In the genomic region with DNA sequence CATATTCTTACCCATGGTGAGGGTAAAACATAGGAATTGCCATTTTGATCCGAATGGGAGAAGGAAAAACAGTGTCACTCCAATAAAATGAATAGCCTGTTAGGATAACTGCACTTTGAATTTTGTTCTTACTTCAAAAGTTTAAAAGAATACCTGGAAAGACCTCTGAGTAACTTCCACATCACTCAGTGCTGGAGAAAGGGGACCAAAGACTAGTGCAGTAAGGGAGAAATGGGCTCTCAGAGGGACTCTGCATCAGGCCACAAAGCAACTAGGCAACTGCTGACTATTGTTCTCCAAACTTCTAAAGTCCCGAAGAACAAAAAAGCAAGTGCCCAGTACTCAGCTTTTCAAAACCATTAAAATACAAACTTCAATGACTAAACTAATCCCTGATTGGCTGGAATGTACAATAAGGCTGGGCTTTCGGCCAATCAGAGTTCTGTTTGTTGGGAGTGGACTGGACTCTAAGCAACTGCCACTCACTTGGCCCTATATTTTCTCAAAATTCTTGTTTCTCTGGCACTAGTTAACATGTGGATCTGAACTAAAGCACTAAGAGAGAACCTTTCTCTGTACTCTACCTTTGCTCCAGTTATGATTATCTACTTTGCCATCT, we compare ENCODE assay signal across 1 cellular context.
TF ChIP-seq lines count a peak whose summit lies in the region.

No MANE protein-coding gene starts in this region.

TF ChIP-seq in GM12878, 131 proteins besides CTCF, POLR2A, EP300 and RAD21:
- TF ChIP-seq, protein P1, sequence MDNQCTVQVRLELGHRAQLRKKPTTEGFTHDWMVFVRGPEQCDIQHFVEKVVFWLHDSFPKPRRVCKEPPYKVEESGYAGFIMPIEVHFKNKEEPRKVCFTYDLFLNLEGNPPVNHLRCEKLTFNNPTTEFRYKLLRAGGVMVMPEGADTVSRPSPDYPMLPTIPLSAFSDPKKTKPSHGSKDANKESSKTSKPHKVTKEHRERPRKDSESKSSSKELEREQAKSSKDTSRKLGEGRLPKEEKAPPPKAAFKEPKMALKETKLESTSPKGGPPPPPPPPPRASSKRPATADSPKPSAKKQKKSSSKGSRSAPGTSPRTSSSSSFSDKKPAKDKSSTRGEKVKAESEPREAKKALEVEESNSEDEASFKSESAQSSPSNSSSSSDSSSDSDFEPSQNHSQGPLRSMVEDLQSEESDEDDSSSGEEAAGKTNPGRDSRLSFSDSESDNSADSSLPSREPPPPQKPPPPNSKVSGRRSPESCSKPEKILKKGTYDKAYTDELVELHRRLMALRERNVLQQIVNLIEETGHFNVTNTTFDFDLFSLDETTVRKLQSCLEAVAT (IDR thresholded peaks at IDR 0.05): no peak
- TF ChIP-seq HDGF (IDR thresholded peaks at IDR 0.05) (no peak), CHD4 (IDR thresholded peaks at IDR 0.05) (no peak), ZZZ3 (IDR thresholded peaks at IDR 0.05; ENCODE audit: control insufficient read depth, insufficient read length, low read depth) (no peak), KAT2A (conservative IDR thresholded peaks at IDR 0.05; ENCODE audit: control insufficient read depth, low read depth, low read length) (no peak), NR2F1 (conservative IDR thresholded peaks at IDR 0.05) (no peak)
- TF ChIP-seq, protein P2, sequence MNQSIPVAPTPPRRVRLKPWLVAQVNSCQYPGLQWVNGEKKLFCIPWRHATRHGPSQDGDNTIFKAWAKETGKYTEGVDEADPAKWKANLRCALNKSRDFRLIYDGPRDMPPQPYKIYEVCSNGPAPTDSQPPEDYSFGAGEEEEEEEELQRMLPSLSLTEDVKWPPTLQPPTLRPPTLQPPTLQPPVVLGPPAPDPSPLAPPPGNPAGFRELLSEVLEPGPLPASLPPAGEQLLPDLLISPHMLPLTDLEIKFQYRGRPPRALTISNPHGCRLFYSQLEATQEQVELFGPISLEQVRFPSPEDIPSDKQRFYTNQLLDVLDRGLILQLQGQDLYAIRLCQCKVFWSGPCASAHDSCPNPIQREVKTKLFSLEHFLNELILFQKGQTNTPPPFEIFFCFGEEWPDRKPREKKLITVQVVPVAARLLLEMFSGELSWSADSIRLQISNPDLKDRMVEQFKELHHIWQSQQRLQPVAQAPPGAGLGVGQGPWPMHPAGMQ (IDR thresholded peaks at IDR 0.05; ENCODE audit: borderline replicate concordance): no peak
- TF ChIP-seq, protein P3, sequence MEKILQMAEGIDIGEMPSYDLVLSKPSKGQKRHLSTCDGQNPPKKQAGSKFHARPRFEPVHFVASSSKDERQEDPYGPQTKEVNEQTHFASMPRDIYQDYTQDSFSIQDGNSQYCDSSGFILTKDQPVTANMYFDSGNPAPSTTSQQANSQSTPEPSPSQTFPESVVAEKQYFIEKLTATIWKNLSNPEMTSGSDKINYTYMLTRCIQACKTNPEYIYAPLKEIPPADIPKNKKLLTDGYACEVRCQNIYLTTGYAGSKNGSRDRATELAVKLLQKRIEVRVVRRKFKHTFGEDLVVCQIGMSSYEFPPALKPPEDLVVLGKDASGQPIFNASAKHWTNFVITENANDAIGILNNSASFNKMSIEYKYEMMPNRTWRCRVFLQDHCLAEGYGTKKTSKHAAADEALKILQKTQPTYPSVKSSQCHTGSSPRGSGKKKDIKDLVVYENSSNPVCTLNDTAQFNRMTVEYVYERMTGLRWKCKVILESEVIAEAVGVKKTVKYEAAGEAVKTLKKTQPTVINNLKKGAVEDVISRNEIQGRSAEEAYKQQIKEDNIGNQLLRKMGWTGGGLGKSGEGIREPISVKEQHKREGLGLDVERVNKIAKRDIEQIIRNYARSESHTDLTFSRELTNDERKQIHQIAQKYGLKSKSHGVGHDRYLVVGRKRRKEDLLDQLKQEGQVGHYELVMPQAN (conservative IDR thresholded peaks at IDR 0.05): no peak
- TF ChIP-seq, protein P4, sequence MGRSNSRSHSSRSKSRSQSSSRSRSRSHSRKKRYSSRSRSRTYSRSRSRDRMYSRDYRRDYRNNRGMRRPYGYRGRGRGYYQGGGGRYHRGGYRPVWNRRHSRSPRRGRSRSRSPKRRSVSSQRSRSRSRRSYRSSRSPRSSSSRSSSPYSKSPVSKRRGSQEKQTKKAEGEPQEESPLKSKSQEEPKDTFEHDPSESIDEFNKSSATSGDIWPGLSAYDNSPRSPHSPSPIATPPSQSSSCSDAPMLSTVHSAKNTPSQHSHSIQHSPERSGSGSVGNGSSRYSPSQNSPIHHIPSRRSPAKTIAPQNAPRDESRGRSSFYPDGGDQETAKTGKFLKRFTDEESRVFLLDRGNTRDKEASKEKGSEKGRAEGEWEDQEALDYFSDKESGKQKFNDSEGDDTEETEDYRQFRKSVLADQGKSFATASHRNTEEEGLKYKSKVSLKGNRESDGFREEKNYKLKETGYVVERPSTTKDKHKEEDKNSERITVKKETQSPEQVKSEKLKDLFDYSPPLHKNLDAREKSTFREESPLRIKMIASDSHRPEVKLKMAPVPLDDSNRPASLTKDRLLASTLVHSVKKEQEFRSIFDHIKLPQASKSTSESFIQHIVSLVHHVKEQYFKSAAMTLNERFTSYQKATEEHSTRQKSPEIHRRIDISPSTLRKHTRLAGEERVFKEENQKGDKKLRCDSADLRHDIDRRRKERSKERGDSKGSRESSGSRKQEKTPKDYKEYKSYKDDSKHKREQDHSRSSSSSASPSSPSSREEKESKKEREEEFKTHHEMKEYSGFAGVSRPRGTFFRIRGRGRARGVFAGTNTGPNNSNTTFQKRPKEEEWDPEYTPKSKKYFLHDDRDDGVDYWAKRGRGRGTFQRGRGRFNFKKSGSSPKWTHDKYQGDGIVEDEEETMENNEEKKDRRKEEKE (IDR thresholded peaks at IDR 0.05): no peak
